34 cellular contexts compared by ENCODE assay signal in genomic region chr5:85182344-85182743, GRCh38.
"Had no signal": no experiment of that assay in that cellular context is flagged by ENCODE, and none has a peak within 500 bp of the region (broad histone marks: within the 10 kb centered on the region; RNA-seq: fewer than 3 reads in every experiment).

No MANE protein-coding gene starts in this region.

- ATAC-seq: activated naive CD4-positive, alpha-beta T cell treated with anti-CD3 and anti-CD28 coated beads, Interleukin-2, amount 50 U/mL, for 72 hours; activated T-cell treated with anti-CD3 and anti-CD28 coated beads, Interleukin-2, amount 50 U/mL, for 4 hours; body of pancreas; PC-3; SK-N-SH treated with all-trans-retinoic acid at 6 μM for 48 hours; T-cell had no signal

- H3K4me1 Mint-ChIP-seq: activated B cell treated with CpG ODN at 0.5 μM for 24 hours had no signal

- H3K4me1 ChIP-seq: adrenal gland, body of pancreas, breast epithelium, Peyer's patch had no signal

- H3K36me3 Mint-ChIP-seq: activated CD4-positive, alpha-beta memory T cell treated with anti-CD3 and anti-CD28 coated beads for 36 hours; activated naive CD4-positive, alpha-beta T cell treated with anti-CD3 and anti-CD28 coated beads, Interleukin-2, amount 50 U/mL, for 72 hours; T-cell had no signal

- H3K36me3 ChIP-seq: adrenal gland, breast epithelium, Peyer's patch had no signal

- H3K27ac ChIP-seq: adrenal gland, body of pancreas, breast epithelium, Peyer's patch, VCaP had no signal

- DNase-seq: activated B cell treated with CpG ODN at 0.5 μM for 24 hours; activated CD4-positive, alpha-beta memory T cell treated with anti-CD3 and anti-CD28 coated beads for 36 hours; activated CD4-positive, alpha-beta T cell treated with anti-CD3 and anti-CD28 coated beads for 4 hours; activated CD4-positive, alpha-beta T cell treated with anti-CD3 and anti-CD28 coated beads, Interleukin-2, amount 50 U/mL, for 1 hour; activated CD4-positive, CD25-positive, alpha-beta regulatory T cell treated with anti-CD3 and anti-CD28 coated beads, Interleukin-2, amount 50 U/mL, for 72 hours; activated CD8-positive, alpha-beta memory T cell treated with anti-CD3 and anti-CD28 coated beads, Interleukin-2, amount 50 U/mL, for 4 hours; activated gamma-delta T cell treated with Interleukin-2 at 50 U/mL for 16 hours; activated naive CD4-positive, alpha-beta T cell treated with anti-CD3 and anti-CD28 coated beads for 36 hours; activated T-cell treated with anti-CD3 and anti-CD28 coated beads for 4 hours; activated T-cell treated with anti-CD3 and anti-CD28 coated beads, Interleukin-2, amount 50 U/mL, for 4 hours; adrenal gland; body of pancreas; NCI-H1105; NCI-H1436; NCI-H1694; NCI-H1930; NCI-H2081 treated with DMSO at 0.1 percent for 48 hours; NCI-H345; NCI-H526; NCI-H748 treated with DMSO at 0.1 percent for 48 hours; NK-92 treated with Interleukin-12 subunit alpha and Interleukin-12 subunit beta, amount 100 ng/mL, for 24 hours; PC-3; Peyer's patch; RPMI8226; SHP77 treated with DMSO at 0.1 percent for 48 hours; T-cell; T-helper 2 cell; T-helper 9 cell had no signal

- H3K9me3 ChIP-seq: adrenal gland, body of pancreas, breast epithelium, Peyer's patch had no signal

- H3K27me3 ChIP-seq: adrenal gland, body of pancreas, breast epithelium, Peyer's patch had no signal

- H3K27ac Mint-ChIP-seq: activated B cell treated with CpG ODN at 0.5 μM for 24 hours; activated CD4-positive, alpha-beta memory T cell treated with anti-CD3 and anti-CD28 coated beads for 36 hours; activated naive CD4-positive, alpha-beta T cell treated with anti-CD3 and anti-CD28 coated beads for 36 hours; activated naive CD4-positive, alpha-beta T cell treated with anti-CD3 and anti-CD28 coated beads, Interleukin-2, amount 50 U/mL, for 72 hours; activated T-helper 1 cell treated with anti-CD3 and anti-CD28 coated beads, Interleukin-12 subunit alpha, Interleukin-12 subunit beta, Interleukin-2, Interleukin-4 antibody, amounts not matched to agents 30 ng/mL and 10 ng/mL and 1 ng/mL, durations not matched to agents 14 hours and 24 hours and 36 hours; T-cell had no signal

- H3K4me3 ChIP-seq: adrenal gland, body of pancreas, breast epithelium, Peyer's patch had no signal

- H3K9me3 Mint-ChIP-seq: activated B cell treated with CpG ODN at 0.5 μM for 24 hours; activated T-cell treated with anti-CD3 and anti-CD28 coated beads, Interleukin-2, amount 50 U/mL, for 4 hours; activated T-helper 1 cell treated with anti-CD3 and anti-CD28 coated beads, Interleukin-12 subunit alpha, Interleukin-12 subunit beta, Interleukin-2, Interleukin-4 antibody, amounts not matched to agents 30 ng/mL and 10 ng/mL and 1 ng/mL, durations not matched to agents 14 hours and 24 hours and 36 hours; T-cell had no signal

- H3K27me3 Mint-ChIP-seq: activated B cell treated with CpG ODN at 0.5 μM for 24 hours; activated CD4-positive, alpha-beta memory T cell treated with anti-CD3 and anti-CD28 coated beads for 36 hours; T-cell had no signal

- H3K4me3 Mint-ChIP-seq: activated B cell treated with CpG ODN at 0.5 μM for 24 hours; activated CD4-positive, alpha-beta memory T cell treated with anti-CD3 and anti-CD28 coated beads for 36 hours; activated naive CD4-positive, alpha-beta T cell treated with anti-CD3 and anti-CD28 coated beads for 36 hours; activated T-cell treated with anti-CD3 and anti-CD28 coated beads, Interleukin-2, amount 50 U/mL, for 4 hours; activated T-helper 1 cell treated with anti-CD3 and anti-CD28 coated beads, Interleukin-12 subunit alpha, Interleukin-12 subunit beta, Interleukin-2, Interleukin-4 antibody, amounts not matched to agents 30 ng/mL and 10 ng/mL and 1 ng/mL, durations not matched to agents 14 hours and 24 hours and 36 hours; T-cell had no signal

- FAIRE-seq: astrocyte had no signal
